ENCODE assay signal across 8 cellular contexts in genomic region chr6:111668410-111668809, GRCh38.
DNase-seq lines count a peak whose midpoint lies in the region; ATAC-seq and TF ChIP-seq lines count a peak whose summit lies in the region.

No MANE protein-coding gene starts in this region.

- peaks cover 3% of the 10 kb centered on the region for H3K4me1 ChIP-seq in Loucy (ENCODE audit: insufficient read depth, low read length, poor library complexity, severe bottlenecking)

- no peak overlapping the region for H3K4me3 Mint-ChIP-seq in CD14-positive monocyte
- no peak overlapping the region for H3K4me3 Mint-ChIP-seq in naive thymus-derived CD8-positive, alpha-beta T cell

- no peak overlapping the region for H3K9ac ChIP-seq in Loucy (ENCODE audit: low read depth, low read length, poor library complexity, severe bottlenecking)

- peaks cover 13% of the 10 kb centered on the region for H3K4me1 Mint-ChIP-seq in CD14-positive monocyte
- peaks cover 0 to 14% (median 6%) of the 10 kb centered on the region in 4 donors for H3K4me1 Mint-ChIP-seq in naive thymus-derived CD8-positive, alpha-beta T cell

- no peaks in the 10 kb centered on the region for H3K9me2 ChIP-seq in Loucy (replicated peaks; ENCODE audit: low read depth, low read length)

- H3K9me3 ChIP-seq in Loucy (ENCODE audit: insufficient read depth, low read depth, low read length) = no peaks in the 10 kb centered on the region

- TF ChIP-seq CTCF in CD14-positive monocyte (IDR thresholded peaks at IDR 0.05) (peak; percentile 26), Loucy (conservative IDR thresholded peaks at IDR 0.05; ENCODE audit: low read length) (peak; percentile 35), epithelial cell of esophagus (IDR thresholded peaks at IDR 0.05; ENCODE audit: insufficient read depth, low read depth, low read length, missing control alignments) (peak; percentile 21), omental fat pad (IDR thresholded peaks at IDR 0.05) (no peak)

- H3K79me2 ChIP-seq in Loucy (ENCODE audit: insufficient read depth, low read length) = no peaks in the 10 kb centered on the region

- peaks cover 64% of the 10 kb centered on the region; the same call in 1 of the 2 replicates for H3K36me3 ChIP-seq in Loucy (ENCODE audit: insufficient read depth, low read length)

- peak overlapping the region in 1 of 7 donors; percentile 13 for H3K27ac Mint-ChIP-seq in CD14-positive monocyte
- peak overlapping the region in 6 of 10 donors; percentile 22 to 64 (median 44) for H3K27ac Mint-ChIP-seq in naive thymus-derived CD8-positive, alpha-beta T cell

- POLR2A ChIA-PET in naive thymus-derived CD8-positive, alpha-beta T cell (lab: Charles Lee) = no interaction called here

- no peaks in the 10 kb centered on the region for H3K9me3 Mint-ChIP-seq in CD14-positive monocyte
- no peaks in the 10 kb centered on the region for H3K9me3 Mint-ChIP-seq in naive thymus-derived CD8-positive, alpha-beta T cell

- peaks cover 81 to 93% of the 10 kb centered on the region in 2 donors for H3K36me3 Mint-ChIP-seq in CD14-positive monocyte
- H3K36me3 Mint-ChIP-seq in naive thymus-derived CD8-positive, alpha-beta T cell = peaks cover 0 to 90% (median 20%) of the 10 kb centered on the region in 3 donors

- DNase-seq in CD14-positive monocyte (ENCODE audit: low spot score) = no peak
- DNase-seq in epithelial cell of esophagus (ENCODE audit: low read depth) = no peak
- no peak for DNase-seq in naive thymus-derived CD8-positive, alpha-beta T cell
- DNase-seq in G401 (ENCODE audit: low spot score) = no peak
- no peak for DNase-seq in GM03348 (ENCODE audit: low spot score)
- no peak for DNase-seq in omental fat pad (ENCODE audit: low spot score)

- H4K20me1 ChIP-seq in Loucy (ENCODE audit: insufficient read depth, low read length, poor library complexity, severe bottlenecking) = no peaks in the 10 kb centered on the region

- no peak for ATAC-seq in naive thymus-derived CD8-positive, alpha-beta T cell
- ATAC-seq in GM18873 (IDR thresholded peaks at IDR 0.05; ENCODE audit: low FRiP score, unreplicated experiment) (no peak), omental fat pad (ENCODE audit: low FRiP score) (no peak)

- H3K4me3 ChIP-seq in Loucy (ENCODE audit: low read length, poor library complexity, severe bottlenecking) = no peak overlapping the region
- H3K4me3 ChIP-seq in epithelial cell of esophagus (ENCODE audit: low read length) = no peak overlapping the region

- no peak overlapping the region for H2AFZ ChIP-seq in Loucy (ENCODE audit: low read length)

- intact Hi-C loops in CD14-positive monocyte (cut with micrococcal nuclease) = no loop called here

- H3K27me3 Mint-ChIP-seq in CD14-positive monocyte (ENCODE audit: low read depth in 3 of 3) = peaks cover 0 to 2% (median 0%) of the 10 kb centered on the region in 3 donors
- no peaks in the 10 kb centered on the region for H3K27me3 Mint-ChIP-seq in naive thymus-derived CD8-positive, alpha-beta T cell

- in situ Hi-C loops in G401 (cut with HindIII; ENCODE audit: low sequenced_read_pairs) = no loop called here

- no peaks in the 10 kb centered on the region for H3K27me3 ChIP-seq in Loucy (ENCODE audit: insufficient read depth, low read length, poor library complexity, severe bottlenecking)

- no peaks in the 10 kb centered on the region for H3F3A ChIP-seq in Loucy (ENCODE audit: low read depth)

- H3K4me2 ChIP-seq in Loucy (ENCODE audit: low read depth, low read length, poor library complexity, severe bottlenecking) = no peak overlapping the region

Comparison
In these comparisons a context has a peak if more than half of its experiments do, and no peak if none do; other contexts are left out.
1. CTCF ChIP-seq: peak in CD14-positive monocyte (single experiment), Loucy (single experiment) and epithelial cell of esophagus (single experiment); none in omental fat pad (0 of 3).